ENCODE assay signal across 9 cellular contexts in the genomic region with DNA sequence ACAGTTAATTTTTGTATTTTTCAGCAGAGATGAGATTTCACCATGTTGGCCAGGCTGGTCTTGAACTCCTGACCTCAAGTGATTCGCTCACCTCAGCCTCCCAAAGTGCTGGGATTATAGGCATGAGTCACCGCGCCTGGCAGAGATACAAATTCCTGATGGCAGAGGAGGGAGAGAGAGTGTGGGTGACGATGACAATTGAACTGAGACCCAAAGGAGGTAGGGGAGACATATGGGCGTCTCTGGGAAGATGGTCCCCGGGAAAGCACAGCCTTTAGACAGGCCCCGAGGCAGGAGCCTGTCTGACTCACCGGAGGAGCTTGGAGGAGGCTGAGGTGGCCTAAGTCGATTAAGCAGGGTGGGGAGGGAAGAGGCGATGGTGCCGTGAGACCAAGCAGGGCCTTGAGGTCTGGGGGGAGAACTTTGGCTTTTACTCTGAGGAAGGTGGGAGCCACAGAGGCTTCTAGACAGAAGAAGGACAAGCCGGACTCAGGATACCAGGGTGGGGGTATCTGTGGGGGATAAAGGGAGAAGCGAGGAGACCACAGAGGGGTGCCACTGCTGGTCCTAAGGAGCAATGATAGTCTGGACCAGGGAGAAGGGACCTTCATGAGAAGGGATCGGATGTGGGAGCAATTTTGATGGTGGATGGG. TPM values are rescaled to one million over a fixed set of nuclear protein-coding genes. Genes with fewer than 3 reads are reported as not detected.
A peak's percentile ranks its signal among the peaks of the same experiment; 100 is the strongest.
DNase-seq lines count a peak whose midpoint lies in the region; ATAC-seq and TF ChIP-seq lines count a peak whose summit lies in the region.
"Had no signal": no experiment of that assay in that cellular context is flagged by ENCODE, and none has a peak within 500 bp of the region (broad histone marks: within the 10 kb centered on the region; RNA-seq: fewer than 3 reads in every experiment).

No MANE protein-coding gene starts in this region.

- intact Hi-C loops in activated CD4-positive, alpha-beta T cell treated with anti-CD3 and anti-CD28 coated beads, Interleukin-2, amount 10 ng/mL, durations not matched to agents 24 days and 14 days (cut with micrococcal nuclease): loop anchor here (5.0 kb wide), 1 partner anchor 46 kb away; no protein-coding TSS in a partner anchor

- H3K36me3 ChIP-seq in RWPE2 (ENCODE audit: low read depth): no peaks in the 10 kb centered on the region

- no peaks in the 10 kb centered on the region for H3K9me3 ChIP-seq in RWPE2 (ENCODE audit: severe bottlenecking)
- H3K9me3 ChIP-seq: Caco-2 had no signal

- TF ChIP-seq CTCF in RWPE2 (IDR thresholded peaks at IDR 0.05; ENCODE audit: poor library complexity, severe bottlenecking) (no peak), fibroblast of the aortic adventitia (IDR thresholded peaks at IDR 0.05; ENCODE audit: insufficient read depth, low read length) (no peak)

- peak overlapping the region; percentile 15 for H3K4me3 Mint-ChIP-seq in activated CD4-positive, alpha-beta T cell treated with anti-CD3 and anti-CD28 coated beads, Interleukin-2, amount 10 ng/mL, durations not matched to agents 24 days and 14 days
- H3K4me3 Mint-ChIP-seq in stimulated activated naive CD8-positive, alpha-beta T cell treated with anti-CD3 and anti-CD28 coated beads, Interleukin-15, amount 100 ng/mL, for 72 hours: peak overlapping the region in 1 of 2 donors; percentile 82

- H3K4me1 ChIP-seq in RWPE2 (ENCODE audit: insufficient read depth, poor library complexity, severe bottlenecking): peaks cover 8% of the 10 kb centered on the region
- H3K4me1 ChIP-seq: Caco-2 had no signal

- peaks cover 6% of the 10 kb centered on the region for H3K36me3 Mint-ChIP-seq in activated CD4-positive, alpha-beta T cell treated with anti-CD3 and anti-CD28 coated beads, Interleukin-2, amount 10 ng/mL, durations not matched to agents 24 days and 14 days (ENCODE audit: low read depth)

- no peaks in the 10 kb centered on the region for H3K9me3 Mint-ChIP-seq in activated CD4-positive, alpha-beta T cell treated with anti-CD3 and anti-CD28 coated beads, Interleukin-2, amount 10 ng/mL, durations not matched to agents 24 days and 14 days
- peaks cover 2 to 3% of the 10 kb centered on the region in 2 donors for H3K9me3 Mint-ChIP-seq in stimulated activated naive CD8-positive, alpha-beta T cell treated with anti-CD3 and anti-CD28 coated beads, Interleukin-15, amount 100 ng/mL, for 72 hours

- peaks cover 48% of the 10 kb centered on the region for H3K4me1 Mint-ChIP-seq in activated CD4-positive, alpha-beta T cell treated with anti-CD3 and anti-CD28 coated beads, Interleukin-2, amount 10 ng/mL, durations not matched to agents 24 days and 14 days
- H3K4me1 Mint-ChIP-seq in stimulated activated naive CD8-positive, alpha-beta T cell treated with anti-CD3 and anti-CD28 coated beads, Interleukin-15, amount 100 ng/mL, for 72 hours: peaks cover 67% of the 10 kb centered on the region

- H3K27me3 Mint-ChIP-seq in activated CD4-positive, alpha-beta T cell treated with anti-CD3 and anti-CD28 coated beads, Interleukin-2, amount 10 ng/mL, durations not matched to agents 24 days and 14 days: peaks cover 3% of the 10 kb centered on the region
- H3K27me3 Mint-ChIP-seq in stimulated activated naive CD8-positive, alpha-beta T cell treated with anti-CD3 and anti-CD28 coated beads, Interleukin-15, amount 100 ng/mL, for 72 hours: no peaks in the 10 kb centered on the region

- no peak for DNase-seq in activated CD4-positive, alpha-beta T cell treated with anti-CD3 and anti-CD28 coated beads, Interleukin-2, amount 10 ng/mL, durations not matched to agents 24 days and 14 days
- no peak for DNase-seq in activated CD4-positive, alpha-beta T cell treated with anti-CD3 and anti-CD28 coated beads for 1 hour
- DNase-seq in RWPE2 (ENCODE audit: low spot score): no peak
- peak; percentile 65 for DNase-seq in fibroblast of the aortic adventitia (ENCODE audit: low read depth)
- DNase-seq in stimulated activated naive CD8-positive, alpha-beta T cell treated with anti-CD3 and anti-CD28 coated beads, Interleukin-15, amount 100 ng/mL, for 72 hours: no peak
- no peak for DNase-seq in NCI-H2081 (lab: John Stamatoyannopoulos, UW)
- DNase-seq in NCI-H526 treated with DMSO at 0.1 percent for 48 hours (lab: John Stamatoyannopoulos, UW): no peak
- no peak for DNase-seq in NCI-H1930 (lab: John Stamatoyannopoulos, UW)
- DNase-seq: Caco-2 had no signal

- H3K4me3 ChIP-seq in RWPE2 (ENCODE audit: severe bottlenecking): no peak overlapping the region
- no peak overlapping the region for H3K4me3 ChIP-seq in fibroblast of the aortic adventitia (ENCODE audit: low read depth, low read length)

- no peaks in the 10 kb centered on the region for H3K27me3 ChIP-seq in RWPE2 (ENCODE audit: insufficient read depth, poor library complexity, severe bottlenecking)

- peak overlapping the region; percentile 93 for H3K27ac Mint-ChIP-seq in activated CD4-positive, alpha-beta T cell treated with anti-CD3 and anti-CD28 coated beads, Interleukin-2, amount 10 ng/mL, durations not matched to agents 24 days and 14 days
- H3K27ac Mint-ChIP-seq in stimulated activated naive CD8-positive, alpha-beta T cell treated with anti-CD3 and anti-CD28 coated beads, Interleukin-15, amount 100 ng/mL, for 72 hours: peak overlapping the region; percentile 66 to 93

- no peak overlapping the region for H3K27ac ChIP-seq in RWPE2 (ENCODE audit: poor library complexity, severe bottlenecking)

- peak; percentile 91 for ATAC-seq in RWPE2 (ENCODE audit: low read depth)
- no peak for ATAC-seq in stimulated activated naive CD8-positive, alpha-beta T cell treated with anti-CD3 and anti-CD28 coated beads, Interleukin-15, amount 100 ng/mL, for 72 hours

RNA-seq across cellular contexts. Expression of gene ARRDC2, which starts 38.2 kb away (rescaled TPM):
- 41.3 and 41.7 TPM in 2 replicates for total RNA-seq in activated CD4-positive, alpha-beta T cell treated with anti-CD3 and anti-CD28 coated beads, Interleukin-2, amount 10 ng/mL, durations not matched to agents 24 days and 14 days
- 4.2 and 8.0 TPM in 2 replicates for total RNA-seq in fibroblast of the aortic adventitia (ENCODE audit: low replicate concordance)

RNA-seq across cellular contexts. Expression of gene IL12RB1, which starts 40.5 kb away (rescaled TPM):
- total RNA-seq in activated CD4-positive, alpha-beta T cell treated with anti-CD3 and anti-CD28 coated beads, Interleukin-2, amount 10 ng/mL, durations not matched to agents 24 days and 14 days: 37.0 and 38.8 TPM in 2 replicates
- total RNA-seq in fibroblast of the aortic adventitia (ENCODE audit: low replicate concordance): not detected in 2 replicates
- total RNA-seq: Caco-2 had no signal

RNA-seq across cellular contexts. Expression of gene MAST3, which starts 51.4 kb away (rescaled TPM):
- total RNA-seq in activated CD4-positive, alpha-beta T cell treated with anti-CD3 and anti-CD28 coated beads, Interleukin-2, amount 10 ng/mL, durations not matched to agents 24 days and 14 days: 16.2 and 17.2 TPM in 2 replicates
- total RNA-seq in fibroblast of the aortic adventitia (ENCODE audit: low replicate concordance): 2.4 and 3.1 TPM in 2 replicates

Comparison
In these comparisons a context has a peak if more than half of its experiments do, and no peak if none do; other contexts are left out.
1. RNA of gene IL12RB1, which starts 40.5 kb away (total RNA-seq): 37.0 to 38.8 TPM in activated CD4-positive, alpha-beta T cell treated with anti-CD3 and anti-CD28 coated beads, Interleukin-2, amount 10 ng/mL, durations not matched to agents 24 days and 14 days; not detected in fibroblast of the aortic adventitia; every median in the first group is over 10 times any median in the second.